21 cellular contexts compared by ENCODE assay signal in the genomic region with DNA sequence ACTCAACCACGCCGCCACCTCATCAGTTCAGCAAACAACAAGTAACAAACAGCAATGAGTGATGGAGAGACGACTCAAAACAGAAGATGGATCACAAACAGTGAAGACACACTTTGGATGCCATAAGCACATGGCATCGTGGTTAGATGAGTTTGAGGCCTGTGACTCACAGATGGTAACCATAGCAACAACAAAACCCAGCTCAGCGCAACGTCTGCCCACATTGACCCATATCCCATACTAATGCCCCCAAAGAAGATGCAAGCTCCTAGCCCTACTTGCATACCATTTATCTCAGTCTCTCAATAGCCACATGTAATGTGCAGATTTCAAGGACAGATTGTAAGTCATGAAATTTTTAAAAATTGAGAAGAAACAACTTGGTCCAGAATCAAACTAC.
DNase-seq lines count a peak whose midpoint lies in the region; ATAC-seq and TF ChIP-seq lines count a peak whose summit lies in the region.
"Had no signal": no experiment of that assay in that cellular context is flagged by ENCODE, and none has a peak within 500 bp of the region (broad histone marks: within the 10 kb centered on the region; RNA-seq: fewer than 3 reads in every experiment).

No MANE protein-coding gene starts in this region.

- H3K4me3 ChIP-seq in DND-41 (ENCODE audit: low read depth in 1 of 2, low read length in 2 of 2): no peak overlapping the region
- no peak overlapping the region for H3K4me3 ChIP-seq in NB4 (ENCODE audit: low read depth, low read length)
- H3K4me3 ChIP-seq in mammary epithelial cell (replicated peaks in 1 of 3; ENCODE audit: insufficient read depth in 1 of 3, low read depth in 2 of 3, low read length in 3 of 3): no peak overlapping the region
- H3K4me3 ChIP-seq in Karpas-422 (ENCODE audit: low read length): no peak overlapping the region
- H3K4me3 ChIP-seq: GM12878 had no signal

- no TSS peak for BruUV-seq in mammary epithelial cell (replicated peaks; lab: Mats Ljungman, UMichigan)

- CTCF ChIA-PET in mammary epithelial cell (lab: Charles Lee; ENCODE audit: low non-redundant PET): no interaction called here

- in situ Hi-C loops in mammary epithelial cell (cut with MboI; ENCODE audit: low sequenced_read_pairs in 2 of 2) (no loop called here), KBM-7 (cut with MboI; ENCODE audit: low pct_unique_long_range_greater_than_20kb, low sequenced_read_pairs) (no loop called here)

- dilution Hi-C loops in mammary epithelial cell (cut with HindIII; ENCODE audit: low sequenced_read_pairs): no loop called here

- TF ChIP-seq CTCF in DND-41 (IDR thresholded peaks at IDR 0.05; ENCODE audit: borderline replicate concordance, extremely low read depth, low read length, poor library complexity, severe bottlenecking) (no peak), NB4 (IDR thresholded peaks at IDR 0.05; ENCODE audit: low read depth, low read length) (no peak), mammary epithelial cell (conservative IDR thresholded peaks at IDR 0.05 in 1 of 2, IDR thresholded peaks at IDR 0.05 in 1 of 2; ENCODE audit: extremely low read depth in 1 of 2, insufficient read depth in 1 of 2, low read depth in 1 of 2, low read length in 2 of 2) (no peak)

- peak; percentile 66 for ATAC-seq in DND-41 (ENCODE audit: insufficient read depth, low read depth)
- ATAC-seq: GM12878, T-cell had no signal

- 12% methylated on average over 4 of the region's 6 CpGs for WGBS in mammary epithelial cell (ENCODE audit: low coverage, missing lambda C conversion rate)

- H3K36me3 ChIP-seq in DND-41 (ENCODE audit: insufficient read depth, low read length) (no peaks in the 10 kb centered on the region), mammary epithelial cell (ENCODE audit: insufficient read depth, low read length) (no peaks in the 10 kb centered on the region), Karpas-422 (ENCODE audit: insufficient read depth, low read length) (no peaks in the 10 kb centered on the region)

- H3K9me2 ChIP-seq in Karpas-422 (replicated peaks; ENCODE audit: insufficient read depth, low read length): 0 out of 2 replicates have a peak, but pooled peaks cover 3% of the 10 kb centered on the region

- H3K4me1 ChIP-seq in DND-41 (ENCODE audit: insufficient read depth, low read length) (no peaks in the 10 kb centered on the region), mammary epithelial cell (ENCODE audit: insufficient read depth, low read length) (no peaks in the 10 kb centered on the region), Karpas-422 (ENCODE audit: low read length) (no peaks in the 10 kb centered on the region)

- no peaks in the 10 kb centered on the region for H3K27me3 Mint-ChIP-seq in T-helper 2 cell treated with Interferon-gamma antibody and Interleukin-4, amounts not matched to agents 5 μg/mL and 100 μg/mL, for 36 hours (ENCODE audit: low read depth)
- H3K27me3 Mint-ChIP-seq: B cell; CD8-positive, alpha-beta memory T cell; T-cell had no signal

- H4K20me1 ChIP-seq in DND-41 (ENCODE audit: insufficient read depth, low read length) (no peaks in the 10 kb centered on the region), mammary epithelial cell (ENCODE audit: insufficient read depth, low read length) (no peaks in the 10 kb centered on the region), Karpas-422 (ENCODE audit: insufficient read depth, low read depth, low read length) (no peaks in the 10 kb centered on the region)

- no peaks in the 10 kb centered on the region for H3K79me2 ChIP-seq in DND-41 (ENCODE audit: insufficient read depth, low read length)
- no peaks in the 10 kb centered on the region for H3K79me2 ChIP-seq in mammary epithelial cell (ENCODE audit: insufficient read depth, low read length)
- H3K79me2 ChIP-seq in Karpas-422 (ENCODE audit: low read length): no peaks in the 10 kb centered on the region

- H3K27me3 ChIP-seq in DND-41 (ENCODE audit: insufficient read depth, low read length, poor library complexity) (no peaks in the 10 kb centered on the region), mammary epithelial cell (ENCODE audit: insufficient read depth, low read length) (no peaks in the 10 kb centered on the region), Karpas-422 (ENCODE audit: low read length) (no peaks in the 10 kb centered on the region)

- H3K27ac ChIP-seq in DND-41 (ENCODE audit: low read length): no peak overlapping the region
- H3K27ac ChIP-seq in mammary epithelial cell (ENCODE audit: insufficient read depth, low read depth, low read length): no peak overlapping the region
- no peak overlapping the region for H3K27ac ChIP-seq in Karpas-422 (ENCODE audit: low read length)

- no peaks in the 10 kb centered on the region for H3K36me3 Mint-ChIP-seq in T-helper 2 cell treated with Interferon-gamma antibody and Interleukin-4, amounts not matched to agents 5 μg/mL and 100 μg/mL, for 36 hours (ENCODE audit: low read depth)
- H3K36me3 Mint-ChIP-seq: CD8-positive, alpha-beta memory T cell; T-cell had no signal

- H3K27ac Mint-ChIP-seq in T-helper 2 cell treated with Interferon-gamma antibody and Interleukin-4, amounts not matched to agents 5 μg/mL and 100 μg/mL, for 36 hours: no peak overlapping the region
- H3K27ac Mint-ChIP-seq: B cell; CD8-positive, alpha-beta memory T cell; T-cell had no signal

- no peak for TF ChIP-seq POLR2A in NB4 (IDR thresholded peaks at IDR 0.05; ENCODE audit: extremely low read depth, insufficient read length)

- H3K9me3 Mint-ChIP-seq in T-helper 2 cell treated with Interferon-gamma antibody and Interleukin-4, amounts not matched to agents 5 μg/mL and 100 μg/mL, for 36 hours: peaks cover 15% of the 10 kb centered on the region

- DNase-seq in A172 (ENCODE audit: low spot score) (peak; percentile 10), DND-41 (no peak), NB4 (ENCODE audit: low read depth) (peak; percentile 14), mammary epithelial cell (peak; percentile 10), Karpas-422 (no peak), KBM-7 (no peak), NCI-H128 (lab: John Stamatoyannopoulos, UW; ENCODE audit: unreplicated experiment) (no peak)
- no peak for DNase-seq in T-helper 2 cell treated with Interferon-gamma antibody and Interleukin-4, amounts not matched to agents 5 μg/mL and 100 μg/mL, for 36 hours (ENCODE audit: low spot score)
- DNase-seq: ACHN; CD8-positive, alpha-beta memory T cell; DMS 273 treated with DMSO at 0.1 percent for 48 hours; HCEC 1CT; KG1; MV-4-11; NCI-H146; NCI-H2081 treated with DMSO at 0.1 percent for 48 hours; NCI-H2227 treated with DMSO at 0.1 percent for 48 hours; NCI-H526; T-cell had no signal

- H2AFZ ChIP-seq in DND-41 (ENCODE audit: low read depth, low read length) (no peak overlapping the region), mammary epithelial cell (ENCODE audit: low read depth, low read length) (no peak overlapping the region), Karpas-422 (ENCODE audit: low read length) (no peak overlapping the region)

- H3K4me2 ChIP-seq in DND-41 (ENCODE audit: insufficient read depth, low read length) (no peak overlapping the region), mammary epithelial cell (ENCODE audit: insufficient read depth, low read depth, low read length) (no peak overlapping the region), Karpas-422 (ENCODE audit: low read depth, low read length, poor library complexity, severe bottlenecking) (no peak overlapping the region)

- no peaks in the 10 kb centered on the region for H3K4me1 Mint-ChIP-seq in T-helper 2 cell treated with Interferon-gamma antibody and Interleukin-4, amounts not matched to agents 5 μg/mL and 100 μg/mL, for 36 hours (ENCODE audit: low read depth)
- H3K4me1 Mint-ChIP-seq: B cell; CD8-positive, alpha-beta memory T cell; T-cell had no signal

- no peak overlapping the region for H3K4me3 Mint-ChIP-seq in T-helper 2 cell treated with Interferon-gamma antibody and Interleukin-4, amounts not matched to agents 5 μg/mL and 100 μg/mL, for 36 hours
- H3K4me3 Mint-ChIP-seq: B cell; CD8-positive, alpha-beta memory T cell; T-cell had no signal

- H3K9ac ChIP-seq in DND-41 (ENCODE audit: low read depth, low read length): no peak overlapping the region
- H3K9ac ChIP-seq in mammary epithelial cell (ENCODE audit: insufficient read depth, low read length): no peak overlapping the region
- no peak overlapping the region for H3K9ac ChIP-seq in Karpas-422 (ENCODE audit: low read length)

- intact Hi-C loops in mammary epithelial cell (cut with micrococcal nuclease): no loop called here

- H3K9me3 ChIP-seq in DND-41 (ENCODE audit: insufficient read depth, low read length, severe bottlenecking): no peaks in the 10 kb centered on the region
- H3K9me3 ChIP-seq in mammary epithelial cell (replicated peaks; ENCODE audit: insufficient read depth, low read length): no peaks in the 10 kb centered on the region
- no peaks in the 10 kb centered on the region; the same call in 1 of the 2 replicates for H3K9me3 ChIP-seq in Karpas-422 (ENCODE audit: low read length)

Comparison
In these comparisons a context has a peak if more than half of its experiments do, and no peak if none do; other contexts are left out.
1. DNase-seq: peak in A172 (single experiment), NB4 (single experiment) and mammary epithelial cell (single experiment); none in DND-41 (single experiment), Karpas-422 (single experiment), T-helper 2 cell treated with Interferon-gamma antibody and Interleukin-4, amounts not matched to agents 5 μg/mL and 100 μg/mL, for 36 hours (single experiment), KBM-7 (single experiment) and NCI-H128 (single experiment).